ENCODE assay signal across 1 cellular context in genomic region chr9:116599342-116599884, GRCh38.
TF ChIP-seq lines count a peak whose summit lies in the region.

No MANE protein-coding gene starts in this region.

TF ChIP-seq in SK-N-SH treated with all-trans-retinoic acid at 6 μM for 48 hours, 23 proteins besides CTCF, POLR2A, EP300 and RAD21 (continued from another document):
- no peak for TF ChIP-seq ZNF70 (CRISPR knock-in tag; IDR thresholded peaks at IDR 0.05)
- TF ChIP-seq ZFP3 (CRISPR knock-in tag; IDR thresholded peaks at IDR 0.05) = no peak
- TF ChIP-seq OSR1 (CRISPR knock-in tag; IDR thresholded peaks at IDR 0.05) = no peak
- TF ChIP-seq PPARA (CRISPR knock-in tag; IDR thresholded peaks at IDR 0.05; ENCODE audit: borderline replicate concordance) = no peak
- TF ChIP-seq, protein P1, sequence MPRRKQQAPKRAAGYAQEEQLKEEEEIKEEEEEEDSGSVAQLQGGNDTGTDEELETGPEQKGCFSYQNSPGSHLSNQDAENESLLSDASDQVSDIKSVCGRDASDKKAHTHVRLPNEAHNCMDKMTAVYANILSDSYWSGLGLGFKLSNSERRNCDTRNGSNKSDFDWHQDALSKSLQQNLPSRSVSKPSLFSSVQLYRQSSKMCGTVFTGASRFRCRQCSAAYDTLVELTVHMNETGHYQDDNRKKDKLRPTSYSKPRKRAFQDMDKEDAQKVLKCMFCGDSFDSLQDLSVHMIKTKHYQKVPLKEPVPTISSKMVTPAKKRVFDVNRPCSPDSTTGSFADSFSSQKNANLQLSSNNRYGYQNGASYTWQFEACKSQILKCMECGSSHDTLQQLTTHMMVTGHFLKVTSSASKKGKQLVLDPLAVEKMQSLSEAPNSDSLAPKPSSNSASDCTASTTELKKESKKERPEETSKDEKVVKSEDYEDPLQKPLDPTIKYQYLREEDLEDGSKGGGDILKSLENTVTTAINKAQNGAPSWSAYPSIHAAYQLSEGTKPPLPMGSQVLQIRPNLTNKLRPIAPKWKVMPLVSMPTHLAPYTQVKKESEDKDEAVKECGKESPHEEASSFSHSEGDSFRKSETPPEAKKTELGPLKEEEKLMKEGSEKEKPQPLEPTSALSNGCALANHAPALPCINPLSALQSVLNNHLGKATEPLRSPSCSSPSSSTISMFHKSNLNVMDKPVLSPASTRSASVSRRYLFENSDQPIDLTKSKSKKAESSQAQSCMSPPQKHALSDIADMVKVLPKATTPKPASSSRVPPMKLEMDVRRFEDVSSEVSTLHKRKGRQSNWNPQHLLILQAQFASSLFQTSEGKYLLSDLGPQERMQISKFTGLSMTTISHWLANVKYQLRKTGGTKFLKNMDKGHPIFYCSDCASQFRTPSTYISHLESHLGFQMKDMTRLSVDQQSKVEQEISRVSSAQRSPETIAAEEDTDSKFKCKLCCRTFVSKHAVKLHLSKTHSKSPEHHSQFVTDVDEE (CRISPR knock-in tag; IDR thresholded peaks at IDR 0.05) = no peak
- TF ChIP-seq PATZ1 (CRISPR knock-in tag; IDR thresholded peaks at IDR 0.05; ENCODE audit: borderline replicate concordance) = no peak
- no peak for TF ChIP-seq ISL1 (CRISPR knock-in tag; IDR thresholded peaks at IDR 0.05)
- TF ChIP-seq RARB (CRISPR knock-in tag; IDR thresholded peaks at IDR 0.05) = no peak
- TF ChIP-seq ZNF565 (CRISPR knock-in tag; conservative IDR thresholded peaks at IDR 0.05; ENCODE audit: low read depth) = no peak
- TF ChIP-seq TOX (CRISPR knock-in tag; IDR thresholded peaks at IDR 0.05; ENCODE audit: borderline replicate concordance) = no peak
